18 cellular contexts compared by ENCODE assay signal in the genomic region with DNA sequence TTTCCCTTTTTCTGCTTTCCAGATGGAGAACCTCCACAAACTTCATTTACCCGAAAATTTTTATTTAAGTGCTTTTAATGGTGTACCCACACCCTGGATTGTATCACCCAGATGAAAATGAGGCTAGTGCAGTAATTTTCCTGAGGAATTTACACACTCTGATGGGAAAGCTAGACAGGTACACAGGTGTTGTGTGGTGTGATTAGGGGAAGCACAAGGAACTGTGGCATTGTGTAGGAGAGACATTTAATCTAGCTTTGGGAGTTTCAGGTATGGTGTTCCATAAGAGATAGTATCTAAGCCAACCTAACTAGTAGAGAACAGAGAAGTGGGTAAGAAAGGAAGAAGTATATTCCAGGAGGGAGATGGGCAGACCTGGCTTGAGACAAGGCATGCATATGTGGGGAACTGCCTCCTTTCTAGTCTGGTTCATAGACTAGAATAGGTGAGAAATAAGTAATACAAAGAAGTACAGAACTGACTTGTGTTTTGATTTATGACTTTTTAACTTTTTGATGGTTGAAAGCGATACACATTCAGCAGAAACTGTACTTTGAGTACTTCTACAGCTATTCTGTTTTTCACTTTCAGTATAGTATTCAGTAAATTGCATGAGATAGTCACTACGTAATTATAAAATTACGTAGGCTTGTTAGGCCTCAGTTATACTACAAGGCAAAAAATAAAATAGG. TPM values are rescaled to one million over a fixed set of nuclear protein-coding genes. Genes with fewer than 3 reads are reported as not detected.
DNase-seq lines count a peak whose midpoint lies in the region; ATAC-seq and TF ChIP-seq lines count a peak whose summit lies in the region.
"Had no signal": no experiment of that assay in that cellular context is flagged by ENCODE, and none has a peak within 500 bp of the region (broad histone marks: within the 10 kb centered on the region; RNA-seq: fewer than 3 reads in every experiment).

No MANE protein-coding gene starts in this region.

- no peaks in the 10 kb centered on the region for H3F3A ChIP-seq in smooth muscle cell (ENCODE audit: low read depth)

- H3K4me1 Mint-ChIP-seq in activated naive CD4-positive, alpha-beta T cell treated with anti-CD3 and anti-CD28 coated beads for 36 hours (ENCODE audit: low read depth): peaks cover 52% of the 10 kb centered on the region
- H3K4me1 Mint-ChIP-seq in activated naive CD4-positive, alpha-beta T cell treated with anti-CD3 and anti-CD28 coated beads, Interleukin-2, amount 10 ng/mL, durations not matched to agents 7 days and 5 days: peaks cover 33% of the 10 kb centered on the region
- H3K4me1 Mint-ChIP-seq in naive thymus-derived CD4-positive, alpha-beta T cell: peaks cover 11 to 45% (median 35%) of the 10 kb centered on the region in 7 donors

- peak; percentile 74 for ATAC-seq in GM21381 (IDR thresholded peaks at IDR 0.05; ENCODE audit: unreplicated experiment)
- ATAC-seq in HG03039 (IDR thresholded peaks at IDR 0.05; ENCODE audit: unreplicated experiment): peak; percentile 71
- ATAC-seq in naive thymus-derived CD4-positive, alpha-beta T cell: no peak
- ATAC-seq in HG03025 (IDR thresholded peaks at IDR 0.05; ENCODE audit: low FRiP score, unreplicated experiment): no peak
- no peak for ATAC-seq in GM21529 (IDR thresholded peaks at IDR 0.05; ENCODE audit: unreplicated experiment)
- ATAC-seq: naive thymus-derived CD8-positive, alpha-beta T cell; stimulated activated naive B cell treated with anti-CD40 and anti-IgM and Interleukin-4, amounts not matched to agents 10 μg/mL and 1 μg/mL and 100 μg/mL, for 72 hours had no signal

- no peaks in the 10 kb centered on the region for H3K9me3 ChIP-seq in naive thymus-derived CD4-positive, alpha-beta T cell (ENCODE audit: control insufficient read depth in 2 of 3, low read length in 3 of 3)
- no peaks in the 10 kb centered on the region for H3K9me3 ChIP-seq in smooth muscle cell (replicated peaks; ENCODE audit: low read depth)
- H3K9me3 ChIP-seq: left ventricle myocardium inferior, uterus had no signal

- H4K20me1 ChIP-seq in smooth muscle cell (ENCODE audit: low read depth): peaks cover 29% of the 10 kb centered on the region

- DNase-seq in activated naive CD4-positive, alpha-beta T cell treated with anti-CD3 and anti-CD28 coated beads for 36 hours: peak; percentile 21
- DNase-seq in activated naive CD4-positive, alpha-beta T cell treated with anti-CD3 and anti-CD28 coated beads, Interleukin-2, amount 10 ng/mL, durations not matched to agents 7 days and 5 days: no peak
- no peak for DNase-seq in naive thymus-derived CD4-positive, alpha-beta T cell
- DNase-seq in smooth muscle cell (lab: John Stamatoyannopoulos, UW; ENCODE audit: unreplicated experiment): no peak
- DNase-seq: hypothalamus; left ventricle myocardium inferior; naive thymus-derived CD8-positive, alpha-beta T cell; NCI-H1694; NCI-H526 treated with DMSO at 0.1 percent for 48 hours; stimulated activated CD4-positive, alpha-beta T cell treated with anti-CD3 and anti-CD28 coated beads, Interleukin-4, amount 100 ng/mL, for 24 hours; stimulated activated naive B cell treated with anti-CD40 and anti-IgM and Interleukin-4, amounts not matched to agents 10 μg/mL and 1 μg/mL and 100 μg/mL, for 72 hours; uterus had no signal

- peaks cover 70% of the 10 kb centered on the region for H3K36me3 Mint-ChIP-seq in activated naive CD4-positive, alpha-beta T cell treated with anti-CD3 and anti-CD28 coated beads for 36 hours (ENCODE audit: low read depth)
- H3K36me3 Mint-ChIP-seq in activated naive CD4-positive, alpha-beta T cell treated with anti-CD3 and anti-CD28 coated beads, Interleukin-2, amount 10 ng/mL, durations not matched to agents 7 days and 5 days: peaks cover 73% of the 10 kb centered on the region
- peaks cover 12 to 38% (median 27%) of the 10 kb centered on the region in 5 donors for H3K36me3 Mint-ChIP-seq in naive thymus-derived CD4-positive, alpha-beta T cell

- H3K27ac ChIP-seq in naive thymus-derived CD4-positive, alpha-beta T cell (ENCODE audit: low read depth, low read length): no peak overlapping the region
- no peak overlapping the region for H3K27ac ChIP-seq in smooth muscle cell (ENCODE audit: low read depth)
- H3K27ac ChIP-seq: left ventricle myocardium inferior, RWPE1, uterus had no signal

- TF ChIP-seq CTCF in smooth muscle cell (IDR thresholded peaks at IDR 0.05; ENCODE audit: borderline replicate concordance, insufficient read depth, poor library complexity, severe bottlenecking): no peak

- WGBS in smooth muscle cell (ENCODE audit: low lambda C conversion rate): 99% methylated on average over 4 of the region's 4 CpGs

- peaks cover 0 to 21% of the 10 kb centered on the region in 2 donors for H3K4me1 ChIP-seq in naive thymus-derived CD4-positive, alpha-beta T cell (ENCODE audit: control insufficient read depth in 2 of 2, insufficient read depth in 2 of 2, low read length in 2 of 2)
- H3K4me1 ChIP-seq in smooth muscle cell (ENCODE audit: low read depth): no peaks in the 10 kb centered on the region
- H3K4me1 ChIP-seq: uterus had no signal

- CTCF ChIA-PET in activated naive CD4-positive, alpha-beta T cell treated with anti-CD3 and anti-CD28 coated beads for 36 hours (lab: Charles Lee): interaction anchor here (0.6 to 2.3 kb wide), 4 partner anchors 34 to 209 kb away, joined by 4 to 9 read pairs (median 6); no protein-coding TSS in a partner anchor
- CTCF ChIA-PET in activated naive CD4-positive, alpha-beta T cell treated with anti-CD3 and anti-CD28 coated beads, Interleukin-2, amount 10 ng/mL, durations not matched to agents 7 days and 5 days (lab: Charles Lee): interaction anchor here (0.8 to 1.5 kb wide), 3 partner anchors 54 to 168 kb away, joined by 3 to 4 read pairs (median 3); no protein-coding TSS in a partner anchor
- CTCF ChIA-PET in naive thymus-derived CD4-positive, alpha-beta T cell (lab: Charles Lee): interaction anchor here (0.6 to 0.7 kb wide), 3 partner anchors 36 to 172 kb away, joined by 3 read pairs; no protein-coding TSS in a partner anchor

- no peak overlapping the region for H3K4me2 ChIP-seq in smooth muscle cell

- intact Hi-C loops in activated naive CD4-positive, alpha-beta T cell treated with anti-CD3 and anti-CD28 coated beads for 36 hours (cut with micrococcal nuclease): loop anchor here (1.0 kb wide), 5 partner anchors 63 to 726 kb away; no protein-coding TSS in a partner anchor
- intact Hi-C loops in naive thymus-derived CD4-positive, alpha-beta T cell (cut with micrococcal nuclease): no loop called here

- H3K36me3 ChIP-seq in naive thymus-derived CD4-positive, alpha-beta T cell (ENCODE audit: control insufficient read depth in 2 of 3, insufficient read depth in 3 of 3, low read length in 3 of 3): peaks cover 0 to 45% (median 9%) of the 10 kb centered on the region in 3 experiments
- H3K36me3 ChIP-seq in smooth muscle cell (ENCODE audit: low read depth): peaks cover 28% of the 10 kb centered on the region
- H3K36me3 ChIP-seq: uterus had no signal

- no peak overlapping the region for H3K27ac Mint-ChIP-seq in activated naive CD4-positive, alpha-beta T cell treated with anti-CD3 and anti-CD28 coated beads for 36 hours
- H3K27ac Mint-ChIP-seq in activated naive CD4-positive, alpha-beta T cell treated with anti-CD3 and anti-CD28 coated beads, Interleukin-2, amount 10 ng/mL, durations not matched to agents 7 days and 5 days: no peak overlapping the region
- H3K27ac Mint-ChIP-seq in naive thymus-derived CD4-positive, alpha-beta T cell: peak overlapping the region in 7 of 9 donors; percentile 9 to 74 (median 38)
- H3K27ac Mint-ChIP-seq: stimulated activated naive B cell treated with anti-CD40 and anti-IgM and Interleukin-4, amounts not matched to agents 10 μg/mL and 1 μg/mL and 100 μg/mL, for 72 hours; T-helper 1 cell treated with Interleukin-12 subunit alpha and Interleukin-12 subunit beta and Interleukin-4 antibody, amounts not matched to agents 30 μg/mL and 1 μg/mL, for 36 hours had no signal

- POLR2A ChIA-PET in naive thymus-derived CD4-positive, alpha-beta T cell (lab: Charles Lee): interaction anchor here (0.6 kb wide), 1 partner anchor 35 kb away, joined by 4 read pairs; no protein-coding TSS in a partner anchor

- no peaks in the 10 kb centered on the region for H3K27me3 ChIP-seq in naive thymus-derived CD4-positive, alpha-beta T cell (ENCODE audit: control insufficient read depth in 2 of 2, insufficient read depth in 2 of 2, low read length in 2 of 2)
- H3K27me3 ChIP-seq in smooth muscle cell (ENCODE audit: low read depth): no peaks in the 10 kb centered on the region
- H3K27me3 ChIP-seq: uterus had no signal

- no peak overlapping the region for H2AFZ ChIP-seq in smooth muscle cell (ENCODE audit: low read depth)

- no peaks in the 10 kb centered on the region for H3K9me3 Mint-ChIP-seq in activated naive CD4-positive, alpha-beta T cell treated with anti-CD3 and anti-CD28 coated beads for 36 hours
- H3K9me3 Mint-ChIP-seq in activated naive CD4-positive, alpha-beta T cell treated with anti-CD3 and anti-CD28 coated beads, Interleukin-2, amount 10 ng/mL, durations not matched to agents 7 days and 5 days: no peaks in the 10 kb centered on the region
- H3K9me3 Mint-ChIP-seq in naive thymus-derived CD4-positive, alpha-beta T cell: no peaks in the 10 kb centered on the region
- H3K9me3 Mint-ChIP-seq: naive thymus-derived CD8-positive, alpha-beta T cell; stimulated activated naive B cell treated with anti-CD40 and anti-IgM and Interleukin-4, amounts not matched to agents 10 μg/mL and 1 μg/mL and 100 μg/mL, for 72 hours; T-helper 1 cell treated with Interleukin-12 subunit alpha and Interleukin-12 subunit beta and Interleukin-4 antibody, amounts not matched to agents 30 μg/mL and 1 μg/mL, for 36 hours had no signal

- no peak overlapping the region for H3K4me3 Mint-ChIP-seq in activated naive CD4-positive, alpha-beta T cell treated with anti-CD3 and anti-CD28 coated beads for 36 hours
- no peak overlapping the region for H3K4me3 Mint-ChIP-seq in activated naive CD4-positive, alpha-beta T cell treated with anti-CD3 and anti-CD28 coated beads, Interleukin-2, amount 10 ng/mL, durations not matched to agents 7 days and 5 days
- H3K4me3 Mint-ChIP-seq in naive thymus-derived CD4-positive, alpha-beta T cell: peak overlapping the region in 1 of 10 donors; percentile 2
- H3K4me3 Mint-ChIP-seq: naive thymus-derived CD8-positive, alpha-beta T cell; stimulated activated naive B cell treated with anti-CD40 and anti-IgM and Interleukin-4, amounts not matched to agents 10 μg/mL and 1 μg/mL and 100 μg/mL, for 72 hours; T-helper 1 cell treated with Interleukin-12 subunit alpha and Interleukin-12 subunit beta and Interleukin-4 antibody, amounts not matched to agents 30 μg/mL and 1 μg/mL, for 36 hours had no signal

- H3K9ac ChIP-seq in smooth muscle cell (ENCODE audit: low read depth): no peak overlapping the region

- no peak overlapping the region for H3K4me3 ChIP-seq in naive thymus-derived CD4-positive, alpha-beta T cell (ENCODE audit: low read length)
- H3K4me3 ChIP-seq in smooth muscle cell: no peak overlapping the region
- H3K4me3 ChIP-seq: left ventricle myocardium inferior, uterus had no signal

- no peaks in the 10 kb centered on the region for H3K27me3 Mint-ChIP-seq in activated naive CD4-positive, alpha-beta T cell treated with anti-CD3 and anti-CD28 coated beads for 36 hours (ENCODE audit: low read depth)
- H3K27me3 Mint-ChIP-seq in activated naive CD4-positive, alpha-beta T cell treated with anti-CD3 and anti-CD28 coated beads, Interleukin-2, amount 10 ng/mL, durations not matched to agents 7 days and 5 days: no peaks in the 10 kb centered on the region
- H3K27me3 Mint-ChIP-seq in naive thymus-derived CD4-positive, alpha-beta T cell: no peaks in the 10 kb centered on the region
- H3K27me3 Mint-ChIP-seq: naive thymus-derived CD8-positive, alpha-beta T cell; stimulated activated naive B cell treated with anti-CD40 and anti-IgM and Interleukin-4, amounts not matched to agents 10 μg/mL and 1 μg/mL and 100 μg/mL, for 72 hours had no signal

- no peaks in the 10 kb centered on the region for H3K79me2 ChIP-seq in smooth muscle cell (ENCODE audit: low read depth)

RNA-seq across cellular contexts. Expression of a gene that starts 22.9 kb away (rescaled TPM):
- total RNA-seq in activated naive CD4-positive, alpha-beta T cell treated with anti-CD3 and anti-CD28 coated beads for 36 hours: not detected
- total RNA-seq in naive thymus-derived CD4-positive, alpha-beta T cell: 1 to 10 TPM in 2 of 5 experiments, under 1 TPM in 3; 0.32 to 2.6 (median 0.61) TPM
- polyA plus RNA-seq in naive thymus-derived CD4-positive, alpha-beta T cell: 1 to 10 TPM; 1.4 to 1.9 TPM
- total RNA-seq in smooth muscle cell: 0.63 and 3.0 TPM in 2 replicates
- 0.78 TPM in 1 of 2 replicates, not detected in the other for polyA plus RNA-seq in smooth muscle cell

Comparison
In these comparisons a context has a peak if more than half of its experiments do, and no peak if none do; other contexts are left out.
1. H3K27ac Mint-ChIP-seq: peak in naive thymus-derived CD4-positive, alpha-beta T cell (7 of 9); none in activated naive CD4-positive, alpha-beta T cell treated with anti-CD3 and anti-CD28 coated beads for 36 hours (single experiment) and activated naive CD4-positive, alpha-beta T cell treated with anti-CD3 and anti-CD28 coated beads, Interleukin-2, amount 10 ng/mL, durations not matched to agents 7 days and 5 days (single experiment).
2. ATAC-seq: peak in GM21381 (single experiment) and HG03039 (single experiment); none in naive thymus-derived CD4-positive, alpha-beta T cell (single experiment), HG03025 (single experiment) and GM21529 (single experiment).